8 cellular contexts compared by ENCODE assay signal in the genomic region with DNA sequence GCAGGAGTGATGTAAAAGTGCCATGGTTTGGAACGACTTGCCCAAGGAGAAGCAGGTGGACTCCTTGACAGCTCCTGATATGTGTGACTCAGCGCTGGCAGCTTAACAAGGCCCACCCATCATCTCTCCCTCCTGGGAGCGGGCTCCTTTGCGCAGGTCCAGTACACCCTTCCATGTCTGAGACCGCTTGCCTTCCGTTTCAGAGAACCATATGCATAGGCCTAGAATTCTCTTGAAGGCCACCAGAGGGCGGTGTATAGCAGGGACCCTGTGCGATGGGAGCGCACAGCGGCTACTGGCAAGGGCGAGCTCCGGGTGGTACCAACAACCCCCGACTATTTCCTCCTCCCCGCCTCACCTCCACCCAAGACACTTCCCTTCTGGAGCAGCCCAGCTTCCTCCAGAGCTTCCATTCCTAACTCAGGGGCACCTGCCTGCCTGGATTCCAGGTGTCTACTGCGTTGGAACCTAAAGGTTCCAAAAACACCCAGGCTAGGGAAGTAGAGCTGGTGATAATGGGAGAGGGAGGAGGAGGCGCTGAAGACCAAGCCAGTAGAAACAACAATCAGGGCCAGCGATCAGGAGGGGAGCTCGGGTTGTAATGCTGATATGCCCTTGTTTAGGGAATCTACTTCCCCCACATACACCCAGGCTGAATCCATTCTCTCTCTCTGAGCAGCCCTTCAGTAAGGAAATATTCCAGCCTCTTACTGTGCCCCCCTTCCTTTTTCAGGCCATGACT. TPM values are rescaled to one million over a fixed set of nuclear protein-coding genes. Genes with fewer than 3 reads are reported as not detected.
A peak's percentile ranks its signal among the peaks of the same experiment; 100 is the strongest.
DNase-seq lines count a peak whose midpoint lies in the region; ATAC-seq and TF ChIP-seq lines count a peak whose summit lies in the region.

No MANE protein-coding gene starts in this region.

- H3K27ac Mint-ChIP-seq in activated T-helper 17 cell treated with anti-CD3 and anti-CD28 coated beads, Interleukin-2, amount 50 U/mL, for 72 hours: no peak overlapping the region

- peak overlapping the region; percentile 62 for H3K4me3 ChIP-seq in Loucy (ENCODE audit: low read length, poor library complexity, severe bottlenecking)
- peak overlapping the region; percentile 4 for H3K4me3 ChIP-seq in fibroblast of the aortic adventitia (ENCODE audit: low read depth, low read length)

- H3K27me3 Mint-ChIP-seq in activated T-helper 17 cell treated with anti-CD3 and anti-CD28 coated beads, Interleukin-2, amount 50 U/mL, for 72 hours: peaks cover 25% of the 10 kb centered on the region

- DNase-seq in DMS153 treated with DMSO at 0.1 percent for 48 hours (lab: John Stamatoyannopoulos, UW; ENCODE audit: unreplicated experiment): peak; percentile 90
- peak; percentile 23 for DNase-seq in GOT3 (lab: John Stamatoyannopoulos, UW)
- DNase-seq in RPMI7951 (ENCODE audit: low read depth): peak; percentile 88
- DNase-seq in fibroblast of the aortic adventitia (ENCODE audit: low read depth): peak; percentile 94
- peak; percentile 69 for DNase-seq in non-pigmented ciliary epithelial cell (ENCODE audit: low read depth)
- DNase-seq in superior temporal gyrus (ENCODE audit: extremely low spot score): peak; percentile 93

- no peaks in the 10 kb centered on the region for H3K9me3 ChIP-seq in Loucy (ENCODE audit: insufficient read depth, low read depth, low read length)

- peak overlapping the region; percentile 72 for H3K4me2 ChIP-seq in Loucy (ENCODE audit: low read depth, low read length, poor library complexity, severe bottlenecking)

- peaks cover 9% of the 10 kb centered on the region for H3K36me3 Mint-ChIP-seq in activated T-helper 17 cell treated with anti-CD3 and anti-CD28 coated beads, Interleukin-2, amount 50 U/mL, for 72 hours (ENCODE audit: low read depth)

- no peaks in the 10 kb centered on the region for H3K27me3 ChIP-seq in Loucy (ENCODE audit: insufficient read depth, low read length, poor library complexity, severe bottlenecking)

- peaks cover 11% of the 10 kb centered on the region for H3K4me1 Mint-ChIP-seq in activated T-helper 17 cell treated with anti-CD3 and anti-CD28 coated beads, Interleukin-2, amount 50 U/mL, for 72 hours

- H4K20me1 ChIP-seq in Loucy (ENCODE audit: insufficient read depth, low read length, poor library complexity, severe bottlenecking): no peaks in the 10 kb centered on the region

- peak overlapping the region; percentile 61 for H3K9ac ChIP-seq in Loucy (ENCODE audit: low read depth, low read length, poor library complexity, severe bottlenecking)

- peak; percentile 91 for ATAC-seq in activated T-helper 17 cell treated with anti-CD3 and anti-CD28 coated beads, Interleukin-2, amount 50 U/mL, for 72 hours (replicated peaks)

- no peaks in the 10 kb centered on the region for H3K79me2 ChIP-seq in Loucy (ENCODE audit: insufficient read depth, low read length)

- TF ChIP-seq CTCF in Loucy (conservative IDR thresholded peaks at IDR 0.05; ENCODE audit: low read length) (peak; percentile 90), fibroblast of the aortic adventitia (IDR thresholded peaks at IDR 0.05; ENCODE audit: insufficient read depth, low read length) (peak; percentile 93)

- no peaks in the 10 kb centered on the region for H3K9me2 ChIP-seq in Loucy (replicated peaks; ENCODE audit: low read depth, low read length)

- no peaks in the 10 kb centered on the region for H3K36me3 ChIP-seq in Loucy (ENCODE audit: insufficient read depth, low read length)

- peak overlapping the region; percentile 98 for H2AFZ ChIP-seq in Loucy (ENCODE audit: low read length)

- H3K9me3 Mint-ChIP-seq in activated T-helper 17 cell treated with anti-CD3 and anti-CD28 coated beads, Interleukin-2, amount 50 U/mL, for 72 hours: no peaks in the 10 kb centered on the region

- H3K4me3 Mint-ChIP-seq in activated T-helper 17 cell treated with anti-CD3 and anti-CD28 coated beads, Interleukin-2, amount 50 U/mL, for 72 hours: peak overlapping the region; percentile 32

- no peaks in the 10 kb centered on the region for H3F3A ChIP-seq in Loucy (ENCODE audit: low read depth)

- peaks cover 24% of the 10 kb centered on the region for H3K4me1 ChIP-seq in Loucy (ENCODE audit: insufficient read depth, low read length, poor library complexity, severe bottlenecking)

RNA-seq across cellular contexts. Expression of gene DHH, which starts 6.2 kb away (rescaled TPM):
- total RNA-seq in RPMI7951 (2014; rRNA removed; shearing (Covaris generic)): not detected in 2 replicates
- total RNA-seq in activated T-helper 17 cell treated with anti-CD3 and anti-CD28 coated beads, Interleukin-2, amount 50 U/mL, for 72 hours: under 1 TPM; 0.26 to 0.42 TPM
- total RNA-seq in fibroblast of the aortic adventitia (ENCODE audit: low replicate concordance): 0.41 TPM in 1 of 2 replicates, not detected in the other

RNA-seq across cellular contexts. Expression of gene RHEBL1, which starts 18.6 kb away (rescaled TPM):
- 6.7 and 13.2 TPM in 2 replicates for total RNA-seq in RPMI7951 (2014; rRNA removed; shearing (Covaris generic))
- 10 to 100 TPM; 12.2 to 19.3 TPM for total RNA-seq in activated T-helper 17 cell treated with anti-CD3 and anti-CD28 coated beads, Interleukin-2, amount 50 U/mL, for 72 hours
- total RNA-seq in fibroblast of the aortic adventitia (ENCODE audit: low replicate concordance): 0.25 and 0.54 TPM in 2 replicates

RNA-seq across cellular contexts. Expression of gene LMBR1L, which starts 22.3 kb away (rescaled TPM):
- total RNA-seq in RPMI7951 (2014; rRNA removed; shearing (Covaris generic)): 11.7 and 24.5 TPM in 2 replicates
- total RNA-seq in activated T-helper 17 cell treated with anti-CD3 and anti-CD28 coated beads, Interleukin-2, amount 50 U/mL, for 72 hours: 100 to 1,000 TPM in 1 of 2 donors, 10 to 100 TPM in 1; 56.8 to 105 TPM
- total RNA-seq in fibroblast of the aortic adventitia (ENCODE audit: low replicate concordance): 20.2 and 57.3 TPM in 2 replicates

RNA-seq across cellular contexts. Expression of gene KMT2D, which starts 27.8 kb away (rescaled TPM):
- 6.8 and 7.9 TPM in 2 replicates for total RNA-seq in RPMI7951 (2014; rRNA removed; shearing (Covaris generic))
- total RNA-seq in activated T-helper 17 cell treated with anti-CD3 and anti-CD28 coated beads, Interleukin-2, amount 50 U/mL, for 72 hours: 10 to 100 TPM; 66.8 to 78.6 TPM
- total RNA-seq in fibroblast of the aortic adventitia (ENCODE audit: low replicate concordance): 22.6 and 23.8 TPM in 2 replicates

RNA-seq across cellular contexts. Expression of gene TUBA1B, which starts 42.8 kb away (rescaled TPM):
- 2,897 and 4,302 TPM in 2 replicates for total RNA-seq in RPMI7951 (2014; rRNA removed; shearing (Covaris generic))
- 1,000 to 10,000 TPM; 1,357 to 2,653 TPM for total RNA-seq in activated T-helper 17 cell treated with anti-CD3 and anti-CD28 coated beads, Interleukin-2, amount 50 U/mL, for 72 hours
- total RNA-seq in fibroblast of the aortic adventitia (ENCODE audit: low replicate concordance): 159 and 2,451 TPM in 2 replicates

Comparison
In these comparisons a context has a peak if more than half of its experiments do, and no peak if none do; other contexts are left out.
1. Peak in every context shown above with its lines: DNase-seq, ATAC-seq and H3K4me3 ChIP-seq.
2. DNase-seq: peak in every context shown above with its lines; median percentile 94 in fibroblast of the aortic adventitia; 93 in superior temporal gyrus; 90 in DMS153 treated with DMSO at 0.1 percent for 48 hours; 88 in RPMI7951; 69 in non-pigmented ciliary epithelial cell; 23 in GOT3.